In genomic region chr3:106013971-106014370, GRCh38 we compare ENCODE assay signal across 11 cellular contexts.
A peak's percentile ranks its signal among the peaks of the same experiment; 100 is the strongest.
DNase-seq lines count a peak whose midpoint lies in the region; ATAC-seq and TF ChIP-seq lines count a peak whose summit lies in the region.
"Had no signal": no experiment of that assay in that cellular context is flagged by ENCODE, and none has a peak within 500 bp of the region (broad histone marks: within the 10 kb centered on the region; RNA-seq: fewer than 3 reads in every experiment).

No MANE protein-coding gene starts in this region.

- ATAC-seq in activated CD4-positive, CD25-positive, alpha-beta regulatory T cell treated with anti-CD3 and anti-CD28 coated beads, Interleukin-2, amount 50 U/mL, for 24 hours: peak; percentile 84 to 89
- no peak for ATAC-seq in HG03039 (IDR thresholded peaks at IDR 0.05; ENCODE audit: unreplicated experiment)

- H3K79me2 ChIP-seq in osteoblast (ENCODE audit: insufficient read depth, low read length): no peaks in the 10 kb centered on the region

- H3K4me1 ChIP-seq in osteoblast (ENCODE audit: insufficient read depth, low read length) (peaks cover 18% of the 10 kb centered on the region), tibial artery (no peaks in the 10 kb centered on the region)
- H3K4me1 ChIP-seq: tibial nerve had no signal

- no peak for TF ChIP-seq CTCF in osteoblast (IDR thresholded peaks at IDR 0.05; ENCODE audit: extremely low read depth, low read depth, low read length)
- TF ChIP-seq CTCF in tibial artery (IDR thresholded peaks at IDR 0.05): no peak

- H3K4me2 ChIP-seq in osteoblast (ENCODE audit: insufficient read depth, low read length): peak overlapping the region; percentile 52

- H3K27me3 ChIP-seq in osteoblast (ENCODE audit: insufficient read depth, low read length) (no peaks in the 10 kb centered on the region), tibial artery (no peaks in the 10 kb centered on the region)
- H3K27me3 ChIP-seq: tibial nerve had no signal

- no peak for DNase-seq in activated CD4-positive, CD25-positive, alpha-beta regulatory T cell (lab: John Stamatoyannopoulos, UW)
- DNase-seq in LHCN-M2 (ENCODE audit: low read depth) (peak; percentile 99), osteoblast (ENCODE audit: insufficient read length, low spot score, missing footprints) (peak; percentile 51), tibial artery (no peak), retina (no peak)
- DNase-seq: activated effector memory CD4-positive, alpha-beta T cell treated with Interleukin-2 at 50 U/mL for 16 hours had no signal

- H4K20me1 ChIP-seq in osteoblast (ENCODE audit: insufficient read depth, low read length): no peaks in the 10 kb centered on the region

- no peaks in the 10 kb centered on the region for H3K36me3 ChIP-seq in osteoblast (ENCODE audit: insufficient read depth, low read length)
- no peaks in the 10 kb centered on the region for H3K36me3 ChIP-seq in tibial artery
- H3K36me3 ChIP-seq: tibial nerve had no signal

- peaks cover 5% of the 10 kb centered on the region for H3K36me3 Mint-ChIP-seq in dendritic cell treated with granulocyte-macrophage colony-stimulating factor and Interleukin-4, amounts not matched to agents 40 ng/mL and 50 ng/mL, for 4 days (ENCODE audit: low read depth)

- peaks cover 12% of the 10 kb centered on the region for H3K4me1 Mint-ChIP-seq in dendritic cell treated with granulocyte-macrophage colony-stimulating factor and Interleukin-4, amounts not matched to agents 40 ng/mL and 50 ng/mL, for 4 days (ENCODE audit: low read depth)

- H3K9me3 Mint-ChIP-seq in dendritic cell treated with granulocyte-macrophage colony-stimulating factor and Interleukin-4, amounts not matched to agents 40 ng/mL and 50 ng/mL, for 4 days: peaks cover 28% of the 10 kb centered on the region

- no peak overlapping the region for H3K4me3 Mint-ChIP-seq in dendritic cell treated with granulocyte-macrophage colony-stimulating factor and Interleukin-4, amounts not matched to agents 40 ng/mL and 50 ng/mL, for 4 days
- H3K4me3 Mint-ChIP-seq: T-helper 1 cell treated with Interleukin-12 subunit alpha and Interleukin-12 subunit beta and Interleukin-4 antibody, amounts not matched to agents 30 μg/mL and 1 μg/mL, for 36 hours had no signal

- H3K4me3 ChIP-seq in osteoblast (ENCODE audit: insufficient read depth, low read length): no peak overlapping the region
- no peak overlapping the region for H3K4me3 ChIP-seq in tibial artery
- H3K4me3 ChIP-seq: tibial nerve had no signal

- intact Hi-C loops in dendritic cell treated with granulocyte-macrophage colony-stimulating factor and Interleukin-4, amounts not matched to agents 40 ng/mL and 50 ng/mL, for 4 days (cut with micrococcal nuclease): no loop called here
- intact Hi-C loops in tibial artery (cut with DNase I; ENCODE audit: low total_unique reads): no loop called here

- peak overlapping the region; percentile 63 for H2AFZ ChIP-seq in osteoblast (ENCODE audit: low read length)

- H3K9me3 ChIP-seq in osteoblast (ENCODE audit: low read depth, low read length) (no peaks in the 10 kb centered on the region), tibial artery (no peaks in the 10 kb centered on the region)
- H3K9me3 ChIP-seq: tibial nerve had no signal

- H3K27ac ChIP-seq in osteoblast (ENCODE audit: low read depth, low read length): peak overlapping the region; percentile 90
- H3K27ac ChIP-seq in tibial artery: no peak overlapping the region

- H3K27me3 Mint-ChIP-seq in dendritic cell treated with granulocyte-macrophage colony-stimulating factor and Interleukin-4, amounts not matched to agents 40 ng/mL and 50 ng/mL, for 4 days: no peaks in the 10 kb centered on the region

- H3K27ac Mint-ChIP-seq in dendritic cell treated with granulocyte-macrophage colony-stimulating factor and Interleukin-4, amounts not matched to agents 40 ng/mL and 50 ng/mL, for 4 days: peak overlapping the region; percentile 76
- H3K27ac Mint-ChIP-seq: T-helper 1 cell treated with Interleukin-12 subunit alpha and Interleukin-12 subunit beta and Interleukin-4 antibody, amounts not matched to agents 30 μg/mL and 1 μg/mL, for 36 hours had no signal

Comparison
In these comparisons a context has a peak if more than half of its experiments do, and no peak if none do; other contexts are left out.
1. DNase-seq: peak in LHCN-M2 (single experiment) and osteoblast (single experiment); none in activated CD4-positive, CD25-positive, alpha-beta regulatory T cell (0 of 4), tibial artery (0 of 2) and retina (single experiment).